Comparison of ENCODE assay signal across 29 cellular contexts in genomic region chr2:11019614-11020013, GRCh38.
"Had no signal": no experiment of that assay in that cellular context is flagged by ENCODE, and none has a peak within 500 bp of the region (broad histone marks: within the 10 kb centered on the region; RNA-seq: fewer than 3 reads in every experiment).

No MANE protein-coding gene starts in this region.

- H3K27ac ChIP-seq: heart right ventricle, hepatocyte, lower lobe of right lung, neural progenitor cell, neutrophil, ovary, skin epidermis, suprapubic skin, thoracic aorta, tibial artery, uterus had no signal

- H3K36me3 Mint-ChIP-seq: naive B cell, natural killer cell, neural progenitor cell had no signal

- ATAC-seq: heart right ventricle, left lobe of liver, lower lobe of right lung, natural killer cell, right cardiac atrium, sciatic nerve had no signal

- H3K9me3 Mint-ChIP-seq: naive B cell; natural killer cell; nephron progenitor cell; stimulated activated naive CD8-positive, alpha-beta T cell treated with anti-CD3 and anti-CD28 coated beads, Interleukin-15, Interleukin-2, amounts not matched to agents 100 ng/mL and 50 ng/mL, for 24 hours had no signal

- H3K4me3 Mint-ChIP-seq: naive B cell; natural killer cell; nephron progenitor cell; neural progenitor cell; stimulated activated naive CD8-positive, alpha-beta T cell treated with anti-CD3 and anti-CD28 coated beads, Interleukin-15, Interleukin-2, amounts not matched to agents 100 ng/mL and 50 ng/mL, for 24 hours had no signal

- H3K9ac ChIP-seq: neural progenitor cell had no signal

- H3K79me2 ChIP-seq: hepatocyte had no signal

- H3K4me1 ChIP-seq: heart right ventricle, lower lobe of right lung, neural progenitor cell, suprapubic skin, tibial artery, uterus had no signal

- H3K27ac Mint-ChIP-seq: naive B cell; natural killer cell; neural progenitor cell; progenitor cell of endocrine pancreas; stimulated activated naive CD8-positive, alpha-beta T cell treated with anti-CD3 and anti-CD28 coated beads, Interleukin-15, Interleukin-2, amounts not matched to agents 100 ng/mL and 50 ng/mL, for 24 hours had no signal

- H3K4me2 ChIP-seq: hepatocyte, neural progenitor cell had no signal

- H2AFZ ChIP-seq: hepatocyte, neural progenitor cell had no signal

- H3K4me3 ChIP-seq: heart right ventricle, hepatocyte, lower lobe of right lung, neural progenitor cell, ovary, skin epidermis, suprapubic skin, thoracic aorta, tibial artery, uterus had no signal

- H3K9me3 ChIP-seq: lower lobe of right lung, ovary, suprapubic skin, thoracic aorta, tibial artery, uterus had no signal

- H3K27me3 ChIP-seq: neural progenitor cell, neutrophil, ovary, uterus had no signal

- H3K36me3 ChIP-seq: heart right ventricle, lower lobe of right lung, neural progenitor cell, neutrophil, ovary, suprapubic skin, thoracic aorta, tibial artery, uterus had no signal

- H3K4me1 Mint-ChIP-seq: naive B cell, natural killer cell had no signal

- DNase-seq: heart right ventricle; islet precursor cell; lower lobe of right lung; mammary epithelial cell; mesenchymal stem cell; naive B cell; natural killer cell; nephron progenitor cell; occipital lobe; ovary; right cardiac atrium; stimulated activated CD4-positive, alpha-beta T cell treated with anti-CD3 and anti-CD28 coated beads, Interleukin-12 subunit alpha, Interleukin-12 subunit beta, amount 100 ng/mL, for 4 hours; stimulated activated CD4-positive, alpha-beta T cell treated with anti-CD3 and anti-CD28 coated beads, Interleukin-15, amount 100 ng/mL, for 24 hours; stimulated activated CD4-positive, alpha-beta T cell treated with anti-CD3 and anti-CD28 coated beads, Interleukin-2, amount 100 ng/mL, for 24 hours; stimulated activated CD4-positive, alpha-beta T cell treated with anti-CD3 and anti-CD28 coated beads, Interleukin-4, amount 100 ng/mL, for 1 hour; stimulated activated naive CD4-positive, alpha-beta T cell; tibial artery; trophoblast cell; uterus had no signal
